In genomic region chr10:62851449-62851848, GRCh38 we compare ENCODE assay signal across 12 cellular contexts. TPM values are rescaled to one million over a fixed set of nuclear protein-coding genes. Genes with fewer than 3 reads are reported as not detected.
DNase-seq lines count a peak whose midpoint lies in the region; ATAC-seq and TF ChIP-seq lines count a peak whose summit lies in the region.
"Had no signal": no experiment of that assay in that cellular context is flagged by ENCODE, and none has a peak within 500 bp of the region (broad histone marks: within the 10 kb centered on the region; RNA-seq: fewer than 3 reads in every experiment).

No MANE protein-coding gene starts in this region.

- no peaks in the 10 kb centered on the region for H3K79me2 ChIP-seq in mammary epithelial cell (ENCODE audit: insufficient read depth, low read length)
- H3K79me2 ChIP-seq in neural progenitor cell (ENCODE audit: low read depth): no peaks in the 10 kb centered on the region

- DNase-seq in NCI-H82 (lab: John Stamatoyannopoulos, UW) (peak; percentile 37), NCI-H82 treated with DMSO at 0.1 percent for 48 hours (lab: John Stamatoyannopoulos, UW; ENCODE audit: unreplicated experiment) (no peak), mammary epithelial cell (no peak), neural progenitor cell (ENCODE audit: low spot score) (peak; percentile 46), NCI-H1092 (lab: John Stamatoyannopoulos, UW) (no peak), middle frontal gyrus (ENCODE audit: extremely low spot score, low spot score) (no peak)
- peak; percentile 15 for DNase-seq in Jurkat, Clone E6-1 (ENCODE audit: low read depth, low spot score)
- DNase-seq: activated CD4-positive, CD25-positive, alpha-beta regulatory T cell; effector CD4-positive, alpha-beta T cell; NCI-H1105 treated with DMSO at 0.1 percent for 48 hours; nephron progenitor cell had no signal

- H3F3A ChIP-seq in neural progenitor cell (ENCODE audit: low read depth): no peaks in the 10 kb centered on the region

- TF ChIP-seq CTCF in mammary epithelial cell (conservative IDR thresholded peaks at IDR 0.05 in 1 of 2, IDR thresholded peaks at IDR 0.05 in 1 of 2; ENCODE audit: extremely low read depth in 1 of 2, insufficient read depth in 1 of 2, low read depth in 1 of 2, low read length in 2 of 2) (peak; percentile 52 to 61), neural progenitor cell (IDR thresholded peaks at IDR 0.05) (peak; percentile 58)

- 71% methylated on average over 2 of the region's 2 CpGs for WGBS in mammary epithelial cell (ENCODE audit: low coverage, missing lambda C conversion rate)

- H3K27me3 ChIP-seq in mammary epithelial cell (ENCODE audit: insufficient read depth, low read length) (no peaks in the 10 kb centered on the region), neural progenitor cell (no peaks in the 10 kb centered on the region)

- H3K9me3 ChIP-seq in mammary epithelial cell (replicated peaks; ENCODE audit: insufficient read depth, low read length): peaks cover 8% of the 10 kb centered on the region
- H3K9me3 ChIP-seq in neural progenitor cell (ENCODE audit: low read depth): no peaks in the 10 kb centered on the region

- no peak overlapping the region for H3K4me3 ChIP-seq in Jurkat, Clone E6-1 (ENCODE audit: low read length)
- H3K4me3 ChIP-seq in mammary epithelial cell (replicated peaks in 1 of 3; ENCODE audit: insufficient read depth in 1 of 3, low read depth in 2 of 3, low read length in 3 of 3): no peak overlapping the region
- H3K4me3 ChIP-seq in neural progenitor cell: no peak overlapping the region

- dilution Hi-C loops in mammary epithelial cell (cut with HindIII; ENCODE audit: low sequenced_read_pairs): no loop called here

- H3K4me1 Mint-ChIP-seq in neural progenitor cell: no peaks in the 10 kb centered on the region

- H3K27ac ChIP-seq in mammary epithelial cell (ENCODE audit: insufficient read depth, low read depth, low read length): no peak overlapping the region
- no peak overlapping the region for H3K27ac ChIP-seq in neural progenitor cell

- no peak overlapping the region for H3K4me2 ChIP-seq in mammary epithelial cell (ENCODE audit: insufficient read depth, low read depth, low read length)
- H3K4me2 ChIP-seq in neural progenitor cell: no peak overlapping the region

- peaks cover 7% of the 10 kb centered on the region for H3K9me3 Mint-ChIP-seq in neural progenitor cell

- in situ Hi-C loops in mammary epithelial cell (cut with MboI; ENCODE audit: low sequenced_read_pairs in 2 of 2): no loop called here

- no peaks in the 10 kb centered on the region for H4K20me1 ChIP-seq in mammary epithelial cell (ENCODE audit: insufficient read depth, low read length)
- no peaks in the 10 kb centered on the region for H4K20me1 ChIP-seq in neural progenitor cell (ENCODE audit: low read depth)

- no peaks in the 10 kb centered on the region for H3K36me3 ChIP-seq in mammary epithelial cell (ENCODE audit: insufficient read depth, low read length)
- H3K36me3 ChIP-seq in neural progenitor cell: no peaks in the 10 kb centered on the region

- no peak for ATAC-seq in HG03025 (IDR thresholded peaks at IDR 0.05; ENCODE audit: low FRiP score, unreplicated experiment)

- H3K4me1 ChIP-seq in mammary epithelial cell (ENCODE audit: insufficient read depth, low read length) (no peaks in the 10 kb centered on the region), neural progenitor cell (no peaks in the 10 kb centered on the region)

- no peak overlapping the region for H3K4me3 Mint-ChIP-seq in neural progenitor cell
- H3K4me3 Mint-ChIP-seq: nephron progenitor cell had no signal

- no TSS peak for BruUV-seq in mammary epithelial cell (replicated peaks; lab: Mats Ljungman, UMichigan)

- intact Hi-C loops in mammary epithelial cell (cut with micrococcal nuclease): loop anchor here (1.0 to 10.0 kb wide), 3 partner anchors 153 to 307 kb away; no protein-coding TSS in a partner anchor

- no peaks in the 10 kb centered on the region for H3K36me3 Mint-ChIP-seq in neural progenitor cell

- peaks cover 3% of the 10 kb centered on the region for H3K27me3 Mint-ChIP-seq in neural progenitor cell (ENCODE audit: insufficient read depth, low read depth)

- H3K27ac Mint-ChIP-seq in neural progenitor cell: no peak overlapping the region

- CTCF ChIA-PET in mammary epithelial cell (lab: Charles Lee; ENCODE audit: low non-redundant PET): no interaction called here

- H2AFZ ChIP-seq in mammary epithelial cell (ENCODE audit: low read depth, low read length) (no peak overlapping the region), neural progenitor cell (replicated peaks) (no peak overlapping the region)

- H3K9ac ChIP-seq in mammary epithelial cell (ENCODE audit: insufficient read depth, low read length) (no peak overlapping the region), neural progenitor cell (no peak overlapping the region)

RNA-seq across cellular contexts. Expression of gene EGR2, which starts 35.3 kb away (rescaled TPM):
- 1.3 TPM for polyA plus RNA-seq in Jurkat, Clone E6-1 (2012; ENCODE audit: insufficient read depth, insufficient read length)
- total RNA-seq in mammary epithelial cell: 1 to 10 TPM in 1 of 2 donors, under 1 TPM in 1; 0.64 to 1.2 TPM
- 0.23 TPM for polyA plus RNA-seq in mammary epithelial cell
- not detected for polyA minus RNA-seq in mammary epithelial cell
- 5.0 and 6.5 TPM in 2 replicates for total RNA-seq in neural progenitor cell (ENCODE audit: low replicate concordance)

RNA-seq across cellular contexts. Expression of gene ADO, which starts 46.9 kb away (rescaled TPM):
- polyA plus RNA-seq in Jurkat, Clone E6-1 (2012; ENCODE audit: insufficient read depth, insufficient read length): 12.7 TPM
- total RNA-seq in mammary epithelial cell (10 to 100 TPM; 22.3 to 26.5 TPM), neural progenitor cell (ENCODE audit: low replicate concordance) (28.1 and 36.2 TPM in 2 replicates)
- 9.8 TPM for polyA plus RNA-seq in mammary epithelial cell
- 7.7 TPM for polyA minus RNA-seq in mammary epithelial cell

Comparison
In these comparisons a context has a peak if more than half of its experiments do, and no peak if none do; other contexts are left out.
1. DNase-seq: peak in NCI-H82 (single experiment), Jurkat, Clone E6-1 (single experiment) and neural progenitor cell (single experiment); none in NCI-H82 treated with DMSO at 0.1 percent for 48 hours (single experiment), mammary epithelial cell (single experiment), NCI-H1092 (single experiment) and middle frontal gyrus (single experiment).